8 cellular contexts compared by ENCODE assay signal in genomic region chr3:186109897-186110803, GRCh38. TPM values are rescaled to one million over a fixed set of nuclear protein-coding genes. Genes with fewer than 3 reads are reported as not detected.
A peak's percentile ranks its signal among the peaks of the same experiment; 100 is the strongest.
DNase-seq lines count a peak whose midpoint lies in the region; ATAC-seq and TF ChIP-seq lines count a peak whose summit lies in the region.

No MANE protein-coding gene starts in this region.

- ATAC-seq in SK-N-SH treated with all-trans-retinoic acid at 6 μM for 48 hours (no peak), GM19395 (IDR thresholded peaks at IDR 0.05; ENCODE audit: unreplicated experiment) (no peak), HG03280 (IDR thresholded peaks at IDR 0.05; ENCODE audit: unreplicated experiment) (no peak)
- ATAC-seq in naive thymus-derived CD4-positive, alpha-beta T cell, result no peak

- no peaks in the 10 kb centered on the region for H3K9me3 Mint-ChIP-seq in endodermal cell
- H3K9me3 Mint-ChIP-seq in naive thymus-derived CD4-positive, alpha-beta T cell, result peaks cover 0 to 5% (median 0%) of the 10 kb centered on the region in 11 donors

- peak overlapping the region; percentile 61 to 65 for H3K4me3 ChIP-seq in SK-N-SH (ENCODE audit: low read depth in 2 of 2, low read length in 1 of 2)
- H3K4me3 ChIP-seq in endodermal cell (ENCODE audit: low read length), result peak overlapping the region; percentile 81
- H3K4me3 ChIP-seq in naive thymus-derived CD4-positive, alpha-beta T cell (ENCODE audit: low read length), result peak overlapping the region; percentile 71

- DNase-seq in SK-N-SH (peak; percentile 54), RWPE1 (ENCODE audit: low spot score) (no peak), endodermal cell (peak; percentile 80), medulla oblongata (ENCODE audit: extremely low spot score) (no peak)
- DNase-seq in naive thymus-derived CD4-positive, alpha-beta T cell, result peak in 2 of 9 donors; percentile 11 to 13

- H3K9ac ChIP-seq in SK-N-SH, result peak overlapping the region; percentile 88
- H3K9ac ChIP-seq in endodermal cell (ENCODE audit: extremely low read depth, low read length, poor library complexity, severe bottlenecking), result peak overlapping the region; percentile 56

- H3K9me2 ChIP-seq in SK-N-SH, result no peaks in the 10 kb centered on the region

- TF ChIP-seq EP300 in SK-N-SH (IDR thresholded peaks at IDR 0.05; ENCODE audit: borderline replicate concordance in 1 of 2, low read depth in 1 of 2, low read length in 1 of 2), result no peak

- intact Hi-C loops in naive thymus-derived CD4-positive, alpha-beta T cell (cut with micrococcal nuclease), result loop anchor here (2.0 to 10.0 kb wide), 14 partner anchors 42 to 717 kb away; partner anchors contain the start of genes SENP2 (in 2 of the 2), TBCCD1 (in 2 of the 2), TRA2B (in 2 of the 2) and EIF4A2 (in 1 of the 2)

- H3K36me3 Mint-ChIP-seq in endodermal cell (ENCODE audit: low read depth), result peaks cover 6% of the 10 kb centered on the region
- no peaks in the 10 kb centered on the region for H3K36me3 Mint-ChIP-seq in naive thymus-derived CD4-positive, alpha-beta T cell

- no peaks in the 10 kb centered on the region for H4K20me1 ChIP-seq in SK-N-SH (ENCODE audit: insufficient read depth)

- no peaks in the 10 kb centered on the region for H3K9me3 ChIP-seq in SK-N-SH
- H3K9me3 ChIP-seq in endodermal cell (ENCODE audit: control insufficient read depth, low read length), result no peaks in the 10 kb centered on the region
- H3K9me3 ChIP-seq in naive thymus-derived CD4-positive, alpha-beta T cell (ENCODE audit: control insufficient read depth in 2 of 3, low read length in 3 of 3), result no peaks in the 10 kb centered on the region

- peaks cover 25% of the 10 kb centered on the region for H3K4me1 Mint-ChIP-seq in endodermal cell
- H3K4me1 Mint-ChIP-seq in naive thymus-derived CD4-positive, alpha-beta T cell, result peaks cover 34 to 38% (median 38%) of the 10 kb centered on the region in 7 donors

- H3K27ac ChIP-seq in SK-N-SH (ENCODE audit: low read depth in 2 of 2, low read length in 1 of 2) (peak overlapping the region; percentile 93 to 97), RWPE1 (peak overlapping the region; percentile 82), endodermal cell (ENCODE audit: low read depth, low read length) (no peak overlapping the region)
- no peak overlapping the region for H3K27ac ChIP-seq in naive thymus-derived CD4-positive, alpha-beta T cell (ENCODE audit: low read depth, low read length)

- no peak for TF ChIP-seq RAD21 in SK-N-SH (IDR thresholded peaks at IDR 0.05; ENCODE audit: low read length)

- H3K27me3 ChIP-seq in SK-N-SH (ENCODE audit: insufficient read depth) (no peaks in the 10 kb centered on the region; the same call in 1 of the 2 replicates), endodermal cell (ENCODE audit: control insufficient read depth, insufficient read depth, low read length, poor library complexity, severe bottlenecking) (peaks cover 48% of the 10 kb centered on the region)
- peaks cover 22 to 52% of the 10 kb centered on the region in 2 donors for H3K27me3 ChIP-seq in naive thymus-derived CD4-positive, alpha-beta T cell (ENCODE audit: control insufficient read depth in 2 of 2, insufficient read depth in 2 of 2, low read length in 2 of 2)

- peak overlapping the region; percentile 96 for H3K27ac Mint-ChIP-seq in endodermal cell
- H3K27ac Mint-ChIP-seq in naive thymus-derived CD4-positive, alpha-beta T cell, result no peak overlapping the region

- 38% methylated on average over 24 of the region's 35 CpGs for WGBS in SK-N-SH (ENCODE audit: low lambda C conversion rate)
- WGBS in endodermal cell (ENCODE audit: insufficient coverage in 1 of 2, insufficient read length in 1 of 2), 2 experiments, result 6 to 9% methylated on average over 16 to 35 of the region's 35 CpGs

- peak overlapping the region; percentile 98 for H2AFZ ChIP-seq in SK-N-SH (ENCODE audit: low read depth)

- H3K4me2 ChIP-seq in SK-N-SH, result peak overlapping the region; percentile 90

- H3K4me3 Mint-ChIP-seq in endodermal cell, result peak overlapping the region; percentile 95
- H3K4me3 Mint-ChIP-seq in naive thymus-derived CD4-positive, alpha-beta T cell, result peak overlapping the region; percentile 86 to 97 (median 90)

- H3K36me3 ChIP-seq in SK-N-SH (replicated peaks in 1 of 2; ENCODE audit: control insufficient read depth in 1 of 2, insufficient read depth in 2 of 2, low read length in 1 of 2) (peaks cover 1 to 3% of the 10 kb centered on the region in 2 experiments), endodermal cell (ENCODE audit: control insufficient read depth, insufficient read depth, low read length) (no peaks in the 10 kb centered on the region)
- H3K36me3 ChIP-seq in naive thymus-derived CD4-positive, alpha-beta T cell (ENCODE audit: control insufficient read depth in 2 of 3, insufficient read depth in 3 of 3, low read length in 3 of 3), result no peaks in the 10 kb centered on the region

- H3K4me1 ChIP-seq in SK-N-SH (ENCODE audit: control insufficient read depth in 1 of 2, insufficient read depth in 2 of 2, low read depth in 1 of 2, low read length in 1 of 2) (peaks cover 18 to 19% of the 10 kb centered on the region in 2 experiments), endodermal cell (ENCODE audit: control insufficient read depth, insufficient read depth, low read length) (peaks cover 7% of the 10 kb centered on the region)
- H3K4me1 ChIP-seq in naive thymus-derived CD4-positive, alpha-beta T cell (ENCODE audit: control insufficient read depth in 2 of 2, insufficient read depth in 2 of 2, low read length in 2 of 2), result peaks cover 23 to 35% of the 10 kb centered on the region in 2 donors

- POLR2A ChIA-PET in SK-N-SH (lab: Yijun Ruan, JAX) (interaction anchor here (0.9 to 2.5 kb wide), 3 partner anchors 12 to 426 kb away, joined by 3 to 16 read pairs (median 4); no protein-coding TSS in a partner anchor), RWPE1 (lab: Yijun Ruan, JAX; ENCODE audit: low non-redundant PET) (no interaction called here)
- POLR2A ChIA-PET in naive thymus-derived CD4-positive, alpha-beta T cell (lab: Charles Lee), result no interaction called here

- H3K27me3 Mint-ChIP-seq in endodermal cell (ENCODE audit: insufficient read depth), result peaks cover 55% of the 10 kb centered on the region
- H3K27me3 Mint-ChIP-seq in naive thymus-derived CD4-positive, alpha-beta T cell, result peaks cover 85 to 88% (median 87%) of the 10 kb centered on the region in 5 donors

- CTCF ChIA-PET in SK-N-SH (lab: Yijun Ruan, JAX) (interaction anchor here (0.5 to 2.6 kb wide), 8 partner anchors 12 to 504 kb away, joined by 3 to 19 read pairs (median 3); no protein-coding TSS in a partner anchor), RWPE1 (lab: Yijun Ruan, JAX) (interaction anchor here (0.6 kb wide), 1 partner anchor 83 kb away, joined by 3 read pairs; no protein-coding TSS in a partner anchor)
- CTCF ChIA-PET in naive thymus-derived CD4-positive, alpha-beta T cell (lab: Charles Lee), result no interaction called here

- peaks cover 36% of the 10 kb centered on the region for H3K79me2 ChIP-seq in SK-N-SH (ENCODE audit: insufficient read depth)

- TF ChIP-seq CTCF in SK-N-SH (IDR thresholded peaks at IDR 0.05) (no peak), RWPE1 (conservative IDR thresholded peaks at IDR 0.05; ENCODE audit: low read depth) (no peak), endodermal cell (conservative IDR thresholded peaks at IDR 0.05) (no peak)

- peaks cover 6% of the 10 kb centered on the region for H3F3A ChIP-seq in SK-N-SH (replicated peaks; ENCODE audit: insufficient read depth)

TF ChIP-seq in SK-N-SH, 30 proteins besides CTCF, POLR2A, EP300 and RAD21 (continues in another document):
- no peak for TF ChIP-seq FOXM1 (IDR thresholded peaks at IDR 0.05; ENCODE audit: low read depth)
- TF ChIP-seq MXI1 (IDR thresholded peaks at IDR 0.05; ENCODE audit: low read depth, low read length), result no peak
- TF ChIP-seq MEF2A (IDR thresholded peaks at IDR 0.05; ENCODE audit: borderline replicate concordance, low read depth), result no peak
- TF ChIP-seq FOSL2 (IDR thresholded peaks at IDR 0.05; ENCODE audit: borderline replicate concordance, low read depth), result no peak
- no peak for TF ChIP-seq IRF3 (IDR thresholded peaks at IDR 0.05; ENCODE audit: low read depth, low read length)
- TF ChIP-seq TEAD4 (IDR thresholded peaks at IDR 0.05; ENCODE audit: borderline replicate concordance, insufficient read depth), result no peak
- TF ChIP-seq YY1 (IDR thresholded peaks at IDR 0.05; ENCODE audit: low read depth), result no peak

TF ChIP-seq in SK-N-SH treated with all-trans-retinoic acid at 6 μM for 48 hours, 23 proteins besides CTCF, POLR2A, EP300 and RAD21:
- no peak for TF ChIP-seq TCF4 (CRISPR knock-in tag; IDR thresholded peaks at IDR 0.05; ENCODE audit: borderline replicate concordance)
- no peak for TF ChIP-seq PATZ1 (CRISPR knock-in tag; IDR thresholded peaks at IDR 0.05; ENCODE audit: borderline replicate concordance)
- TF ChIP-seq BACH2 (CRISPR knock-in tag; IDR thresholded peaks at IDR 0.05; ENCODE audit: borderline replicate concordance), result no peak
- no peak for TF ChIP-seq ZNF70 (CRISPR knock-in tag; IDR thresholded peaks at IDR 0.05)
- TF ChIP-seq TOX (CRISPR knock-in tag; IDR thresholded peaks at IDR 0.05; ENCODE audit: borderline replicate concordance), result no peak

RNA-seq across cellular contexts. Expression of gene ETV5, which starts 1.3 kb away (rescaled TPM):
- 17.4 and 20.9 TPM in 2 replicates for polyA plus RNA-seq in SK-N-SH (2012; rRNA removed)
- polyA plus RNA-seq in SK-N-SH (2012; cell fraction: cytosol; rRNA removed), result 19.9 and 21.8 TPM in 2 replicates
- polyA plus RNA-seq in SK-N-SH (2012; cell fraction: nucleus; rRNA removed), result 19.7 and 23.2 TPM in 2 replicates
- 10 to 100 TPM; 56.4 to 84.1 TPM for total RNA-seq in endodermal cell
- polyA plus RNA-seq in endodermal cell (2013, experiment 1 of 2), result 35.3 TPM
- 36.0 TPM for polyA plus RNA-seq in endodermal cell (2013, experiment 2 of 2)
- total RNA-seq in naive thymus-derived CD4-positive, alpha-beta T cell, result 1 to 10 TPM in 2 of 5 experiments, under 1 TPM in 2, not detected in 1; 0.56 to 2.3 (median 0.97) TPM
- not detected for polyA plus RNA-seq in naive thymus-derived CD4-positive, alpha-beta T cell

Comparison
In these comparisons a context has a peak if more than half of its experiments do, and no peak if none do; other contexts are left out.
1. DNase-seq: peak in SK-N-SH (single experiment) and endodermal cell (single experiment); none in RWPE1 (single experiment) and medulla oblongata (single experiment).
2. H3K27ac ChIP-seq: peak in SK-N-SH (2 of 2) and RWPE1 (single experiment); none in endodermal cell (single experiment) and naive thymus-derived CD4-positive, alpha-beta T cell (single experiment).
3. RNA of gene ETV5, which starts 1.3 kb away (total RNA-seq): 56.4 to 84.1 TPM in endodermal cell; 0.56 to 2.3 TPM in naive thymus-derived CD4-positive, alpha-beta T cell; every median in the first group is over 10 times any median in the second.
4. Peak in every context shown above with its lines, with median percentiles within 50 percentile points of each other: H3K4me3 ChIP-seq.